ENCODE assay signal across 17 cellular contexts in genomic region chr9:12414514-12414913, GRCh38.
"Had no signal": no experiment of that assay in that cellular context is flagged by ENCODE, and none has a peak within 500 bp of the region (broad histone marks: within the 10 kb centered on the region; RNA-seq: fewer than 3 reads in every experiment).

No MANE protein-coding gene starts in this region.

- DNase-seq: activated CD4-positive, alpha-beta T cell treated with anti-CD3 and anti-CD28 coated beads, Interleukin-2, amount 10 ng/mL, durations not matched to agents 7 days and 5 days; activated naive CD4-positive, alpha-beta T cell treated with Interleukin-2 at 50 U/mL for 16 hours; dorsolateral prefrontal cortex; endodermal cell; kidney; naive B cell; pancreas; stimulated activated CD4-positive, alpha-beta T cell treated with anti-CD3 and anti-CD28 coated beads, Interleukin-4, amount 100 ng/mL, for 4 hours; stimulated activated CD8-positive, alpha-beta memory T cell treated with anti-CD3 and anti-CD28 coated beads, Interleukin-4, amount 100 ng/mL, for 48 hours; stimulated activated naive CD4-positive, alpha-beta T cell treated with Interleukin-2 at 50 U/mL for 16 hours; substantia nigra; SW 1271 had no signal

- ATAC-seq: pancreas had no signal

- H3K36me3 ChIP-seq: pancreas, right atrium auricular region, tibial nerve had no signal

- FAIRE-seq: pancreas had no signal

- H3K27me3 ChIP-seq: dorsolateral prefrontal cortex, pancreas, right atrium auricular region, tibial nerve had no signal

- H3K27me3 Mint-ChIP-seq: activated CD4-positive, alpha-beta T cell treated with anti-CD3 and anti-CD28 coated beads, Interleukin-2, amount 10 ng/mL, durations not matched to agents 7 days and 5 days; naive B cell had no signal

- H3K4me3 Mint-ChIP-seq: activated CD4-positive, alpha-beta T cell treated with anti-CD3 and anti-CD28 coated beads, Interleukin-2, amount 10 ng/mL, durations not matched to agents 7 days and 5 days; activated T-helper 1 cell treated with anti-CD3 and anti-CD28 coated beads, Interleukin-12 subunit alpha, Interleukin-12 subunit beta, Interleukin-2, Interleukin-4 antibody, amounts not matched to agents 30 ng/mL and 10 ng/mL and 1 ng/mL, durations not matched to agents 14 hours and 24 hours and 36 hours; endodermal cell; naive B cell; T-helper 2 cell treated with Interferon-gamma antibody and Interleukin-4, amounts not matched to agents 5 μg/mL and 100 μg/mL, for 36 hours had no signal

- H3K4me1 Mint-ChIP-seq: activated CD4-positive, alpha-beta T cell treated with anti-CD3 and anti-CD28 coated beads, Interleukin-2, amount 10 ng/mL, durations not matched to agents 7 days and 5 days; naive B cell had no signal

- H3K27ac Mint-ChIP-seq: activated CD4-positive, alpha-beta T cell treated with anti-CD3 and anti-CD28 coated beads, Interleukin-2, amount 10 ng/mL, durations not matched to agents 7 days and 5 days; activated T-helper 1 cell treated with anti-CD3 and anti-CD28 coated beads, Interleukin-12 subunit alpha, Interleukin-12 subunit beta, Interleukin-2, Interleukin-4 antibody, amounts not matched to agents 30 ng/mL and 10 ng/mL and 1 ng/mL, durations not matched to agents 14 hours and 24 hours and 36 hours; endodermal cell; naive B cell; T-helper 2 cell treated with Interferon-gamma antibody and Interleukin-4, amounts not matched to agents 5 μg/mL and 100 μg/mL, for 36 hours had no signal

- H3K36me3 Mint-ChIP-seq: naive B cell had no signal

- H3K4me3 ChIP-seq: dorsolateral prefrontal cortex, pancreas, right atrium auricular region, skin epidermis, tibial nerve had no signal
